In genomic region chr1:156852414-156852874, GRCh38 we compare ENCODE assay signal across 11 cellular contexts. TPM values are rescaled to one million over a fixed set of nuclear protein-coding genes. Genes with fewer than 3 reads are reported as not detected.
DNase-seq lines count a peak whose midpoint lies in the region; ATAC-seq and TF ChIP-seq lines count a peak whose summit lies in the region.
"Had no signal": no experiment of that assay in that cellular context is flagged by ENCODE, and none has a peak within 500 bp of the region (broad histone marks: within the 10 kb centered on the region; RNA-seq: fewer than 3 reads in every experiment).

No MANE protein-coding gene starts in this region.

- peaks cover 61% of the 10 kb centered on the region for H3K4me1 Mint-ChIP-seq in nephron progenitor cell
- H3K4me1 Mint-ChIP-seq in activated naive CD4-positive, alpha-beta T cell treated with anti-CD3 and anti-CD28 coated beads for 36 hours (ENCODE audit: low read depth): peaks cover 12% of the 10 kb centered on the region

- ATAC-seq in GM18505 (IDR thresholded peaks at IDR 0.05; ENCODE audit: unreplicated experiment): no peak
- ATAC-seq: activated CD4-positive, alpha-beta T cell treated with anti-CD3 and anti-CD28 coated beads for 36 hours; natural killer cell treated with Interleukin-12 subunit alpha and Interleukin-12 subunit beta and Interleukin-15 and Interleukin-18, amount 100 ng/mL, for 72 hours had no signal

- no peaks in the 10 kb centered on the region for H3K9me3 Mint-ChIP-seq in nephron progenitor cell
- no peaks in the 10 kb centered on the region for H3K9me3 Mint-ChIP-seq in activated naive CD4-positive, alpha-beta T cell treated with anti-CD3 and anti-CD28 coated beads for 36 hours
- H3K9me3 Mint-ChIP-seq: natural killer cell treated with Interleukin-12 subunit alpha and Interleukin-12 subunit beta and Interleukin-15 and Interleukin-18, amount 100 ng/mL, for 72 hours had no signal

- H3K27me3 Mint-ChIP-seq in nephron progenitor cell (ENCODE audit: low read depth, poor library complexity): peaks cover 71% of the 10 kb centered on the region
- peaks cover 15% of the 10 kb centered on the region for H3K27me3 Mint-ChIP-seq in activated naive CD4-positive, alpha-beta T cell treated with anti-CD3 and anti-CD28 coated beads for 36 hours (ENCODE audit: low read depth)

- CTCF ChIA-PET in activated naive CD4-positive, alpha-beta T cell treated with anti-CD3 and anti-CD28 coated beads for 36 hours (lab: Charles Lee): interaction anchor here (1.0 to 3.7 kb wide), 5 partner anchors 14 to 126 kb away, joined by 3 to 20 read pairs (median 3); no protein-coding TSS in a partner anchor

- TF ChIP-seq POLR2A in GM18505 (IDR thresholded peaks at IDR 0.05; ENCODE audit: borderline replicate concordance, extremely low read depth, insufficient read depth, insufficient read length): no peak

- H3K4me3 ChIP-seq in cardiac fibroblast (replicated peaks in 1 of 2; ENCODE audit: low read depth in 2 of 2, low read length in 2 of 2): no peak overlapping the region

- H3K36me3 Mint-ChIP-seq in nephron progenitor cell (ENCODE audit: low read depth): no peaks in the 10 kb centered on the region
- H3K36me3 Mint-ChIP-seq in activated naive CD4-positive, alpha-beta T cell treated with anti-CD3 and anti-CD28 coated beads for 36 hours (ENCODE audit: low read depth): no peaks in the 10 kb centered on the region
- H3K36me3 Mint-ChIP-seq: natural killer cell treated with Interleukin-12 subunit alpha and Interleukin-12 subunit beta and Interleukin-15 and Interleukin-18, amount 100 ng/mL, for 72 hours had no signal

- no peak overlapping the region for H3K27ac Mint-ChIP-seq in nephron progenitor cell
- H3K27ac Mint-ChIP-seq in activated naive CD4-positive, alpha-beta T cell treated with anti-CD3 and anti-CD28 coated beads for 36 hours: no peak overlapping the region
- H3K27ac Mint-ChIP-seq: activated CD4-positive, alpha-beta T cell treated with anti-CD3 and anti-CD28 coated beads for 36 hours; natural killer cell treated with Interleukin-12 subunit alpha and Interleukin-12 subunit beta and Interleukin-15 and Interleukin-18, amount 100 ng/mL, for 72 hours had no signal

- DNase-seq in DMS 273 (lab: John Stamatoyannopoulos, UW; ENCODE audit: unreplicated experiment) (peak; percentile 99), NCI-H2107 treated with DMSO at 0.1 percent for 48 hours (lab: John Stamatoyannopoulos, UW; ENCODE audit: unreplicated experiment) (peak; percentile 77), cardiac fibroblast (ENCODE audit: low read depth in 2 of 2) (peak; percentile 11 to 55), nephron progenitor cell (peak; percentile 63), SW 1271 (lab: John Stamatoyannopoulos, UW) (no peak)
- DNase-seq in activated naive CD4-positive, alpha-beta T cell treated with anti-CD3 and anti-CD28 coated beads for 36 hours: no peak
- DNase-seq in stimulated activated naive CD4-positive, alpha-beta T cell (lab: John Stamatoyannopoulos, UW): no peak
- DNase-seq: activated CD4-positive, alpha-beta T cell treated with anti-CD3 and anti-CD28 coated beads for 36 hours; KG1 had no signal

- peak overlapping the region; percentile 11 for H3K4me3 Mint-ChIP-seq in nephron progenitor cell
- H3K4me3 Mint-ChIP-seq in activated naive CD4-positive, alpha-beta T cell treated with anti-CD3 and anti-CD28 coated beads for 36 hours: no peak overlapping the region
- H3K4me3 Mint-ChIP-seq: activated CD4-positive, alpha-beta T cell treated with anti-CD3 and anti-CD28 coated beads for 36 hours; natural killer cell treated with Interleukin-12 subunit alpha and Interleukin-12 subunit beta and Interleukin-15 and Interleukin-18, amount 100 ng/mL, for 72 hours had no signal

- no peak for TF ChIP-seq CTCF in cardiac fibroblast (IDR thresholded peaks at IDR 0.05; ENCODE audit: low read depth, low read length)
- no peak for TF ChIP-seq CTCF in nephron progenitor cell (IDR thresholded peaks at IDR 0.05)

- intact Hi-C loops in activated naive CD4-positive, alpha-beta T cell treated with anti-CD3 and anti-CD28 coated beads for 36 hours (cut with micrococcal nuclease): no loop called here

RNA-seq across cellular contexts. Expression of gene INSRR, which starts 6.5 kb away (rescaled TPM):
- total RNA-seq in activated naive CD4-positive, alpha-beta T cell treated with anti-CD3 and anti-CD28 coated beads for 36 hours: not detected

RNA-seq across cellular contexts. Expression of gene NTRK1, which starts 8.2 kb away (rescaled TPM):
- under 1 TPM in 1 of 2 experiments, not detected in 1; 0.67 TPM for total RNA-seq in activated naive CD4-positive, alpha-beta T cell treated with anti-CD3 and anti-CD28 coated beads for 36 hours

RNA-seq across cellular contexts. Expression of gene SH2D2A, which starts 35.8 kb away (rescaled TPM):
- total RNA-seq in activated naive CD4-positive, alpha-beta T cell treated with anti-CD3 and anti-CD28 coated beads for 36 hours: 100 to 1,000 TPM; 134 to 138 TPM

RNA-seq across cellular contexts. Expression of gene PEAR1, which starts 41.1 kb away (rescaled TPM):
- not detected for total RNA-seq in activated naive CD4-positive, alpha-beta T cell treated with anti-CD3 and anti-CD28 coated beads for 36 hours
- total RNA-seq: activated CD4-positive, alpha-beta T cell treated with anti-CD3 and anti-CD28 coated beads for 36 hours had no signal

Comparison
In these comparisons a context has a peak if more than half of its experiments do, and no peak if none do; other contexts are left out.
1. DNase-seq: peak in DMS 273 (single experiment), NCI-H2107 treated with DMSO at 0.1 percent for 48 hours (single experiment), cardiac fibroblast (2 of 2) and nephron progenitor cell (single experiment); none in activated naive CD4-positive, alpha-beta T cell treated with anti-CD3 and anti-CD28 coated beads for 36 hours (single experiment), stimulated activated naive CD4-positive, alpha-beta T cell (0 of 6) and SW 1271 (0 of 2).